14 cellular contexts compared by ENCODE assay signal in genomic region chr14:63705561-63706070, GRCh38. TPM values are rescaled to one million over a fixed set of nuclear protein-coding genes. Genes with fewer than 3 reads are reported as not detected.
DNase-seq lines count a peak whose midpoint lies in the region; ATAC-seq, FAIRE-seq and TF ChIP-seq lines count a peak whose summit lies in the region.
"Had no signal": no experiment of that assay in that cellular context is flagged by ENCODE, and none has a peak within 500 bp of the region (broad histone marks: within the 10 kb centered on the region; RNA-seq: fewer than 3 reads in every experiment).

No MANE protein-coding gene starts in this region.

- no peaks in the 10 kb centered on the region; the same call in 1 of the 2 replicates for H3F3A ChIP-seq in PC-9 (ENCODE audit: insufficient read depth, low read depth)

- no peak for TF ChIP-seq CTCF in HepG2 (CRISPR knock-in tag; IDR thresholded peaks at IDR 0.05)
- no peak for TF ChIP-seq CTCF in PC-9 (conservative IDR thresholded peaks at IDR 0.05)

- no peak for TF ChIP-seq POLR2A in HepG2 (IDR thresholded peaks at IDR 0.05; ENCODE audit: insufficient read depth in 1 of 2, low read depth in 2 of 2, low read length in 2 of 2)

- H3K27ac ChIP-seq in HepG2 (ENCODE audit: extremely low read length, insufficient read depth, low read length) (no peak overlapping the region), PC-9 (no peak overlapping the region)
- H3K27ac ChIP-seq: BLaER1 treated with 17β-estradiol and CSF1 and Interleukin-3, amounts not matched to agents 10 nM and 100 nM had no signal

- no peak overlapping the region for H3K4me3 ChIP-seq in HepG2 (replicated peaks in 1 of 3; ENCODE audit: insufficient read depth in 1 of 3, low read depth in 2 of 3, low read length in 3 of 3)
- H3K4me3 ChIP-seq in PC-9 = no peak overlapping the region
- H3K4me3 ChIP-seq: BLaER1 treated with 17β-estradiol and CSF1 and Interleukin-3, amounts not matched to agents 10 nM and 100 nM had no signal

- H3K79me2 ChIP-seq in HepG2 (ENCODE audit: insufficient read depth, low read length) = no peaks in the 10 kb centered on the region
- peaks cover 36% of the 10 kb centered on the region for H3K79me2 ChIP-seq in PC-9 (ENCODE audit: low read depth)

- peak; percentile 15 for FAIRE-seq in HepG2 (lab: Jason Lieb, UNC)
- FAIRE-seq: bronchial epithelial cell had no signal

- 92% methylated on average over 4 of the region's 4 CpGs for WGBS in HepG2 (ENCODE audit: low lambda C conversion rate)

- H3K9ac ChIP-seq in HepG2 (ENCODE audit: insufficient read depth, low read depth, low read length) = no peak overlapping the region
- H3K9ac ChIP-seq: BLaER1 treated with 17β-estradiol and CSF1 and Interleukin-3, amounts not matched to agents 10 nM and 100 nM had no signal

- in situ Hi-C loops in HepG2 (cut with HindIII; ENCODE audit: extremely low pct_ligation_motif_present, low pct_unique_long_range_greater_than_20kb) (no loop called here), G401 (cut with HindIII; ENCODE audit: low sequenced_read_pairs) (no loop called here)

- no TSS peak for BruUV-seq in HepG2 (replicated peaks; lab: Mats Ljungman, UMichigan)
- no TSS peak for BruUV-seq in PC-9 (replicated peaks; lab: Mats Ljungman, UMichigan)

- TF ChIP-seq RAD21 in HepG2 (CRISPR knock-in tag; IDR thresholded peaks at IDR 0.05) = no peak

- H2AFZ ChIP-seq in HepG2 (ENCODE audit: low read length) = no peak overlapping the region
- no peak overlapping the region for H2AFZ ChIP-seq in PC-9

- CTCF ChIA-PET in HepG2 (lab: Yijun Ruan, JAX; ENCODE audit: low intra/inter-chr PET ratio, low total read pairs) (no interaction called here), PC-9 (lab: Charles Lee) (no interaction called here)

- POLR2A ChIA-PET in HepG2 (lab: Yijun Ruan, JAX) (no interaction called here), PC-9 (lab: Charles Lee; ENCODE audit: unreplicated experiment) (interaction anchor here (0.6 kb wide), 1 partner anchor 20 kb away, joined by 7 read pairs; no protein-coding TSS in a partner anchor)

- H3K36me3 ChIP-seq in HepG2 (replicated peaks in 1 of 2; ENCODE audit: control insufficient read depth in 1 of 2, insufficient read depth in 2 of 2, low read length in 2 of 2) = no peaks in the 10 kb centered on the region
- no peaks in the 10 kb centered on the region for H3K36me3 ChIP-seq in PC-9 (ENCODE audit: low read depth)

- H3K9me3 ChIP-seq in HepG2 (ENCODE audit: low read length) = no peaks in the 10 kb centered on the region
- no peaks in the 10 kb centered on the region for H3K9me3 ChIP-seq in PC-9 (ENCODE audit: insufficient read depth, low read depth)

- no peaks in the 10 kb centered on the region for H4K20me1 ChIP-seq in HepG2 (ENCODE audit: insufficient read depth, low read length)
- no peaks in the 10 kb centered on the region for H4K20me1 ChIP-seq in PC-9 (ENCODE audit: insufficient read depth)

- ATAC-seq in GM18858 (IDR thresholded peaks at IDR 0.05; ENCODE audit: unreplicated experiment) (peak; percentile 67), GM21717 (IDR thresholded peaks at IDR 0.05; ENCODE audit: unreplicated experiment) (peak; percentile 87), HG03139 (IDR thresholded peaks at IDR 0.05; ENCODE audit: unreplicated experiment) (peak; percentile 35), HepG2 (no peak)
- ATAC-seq: naive thymus-derived CD4-positive, alpha-beta T cell had no signal

- H3K4me2 ChIP-seq in HepG2 (ENCODE audit: low read depth, low read length) (no peak overlapping the region), PC-9 (no peak overlapping the region)

- H3K9me2 ChIP-seq in PC-9 (ENCODE audit: insufficient read depth) = no peaks in the 10 kb centered on the region

- TF ChIP-seq EP300 in HepG2 (IDR thresholded peaks at IDR 0.05; ENCODE audit: low read depth in 2 of 2, low read length in 2 of 2) (no peak), HepG2 (CRISPR knock-in tag; IDR thresholded peaks at IDR 0.05; ENCODE audit: borderline replicate concordance) (no peak)

- intact Hi-C loops in HepG2 (cut with micrococcal nuclease; ENCODE audit: unreplicated experiment) = no loop called here
- intact Hi-C loops in PC-9 (cut with micrococcal nuclease; ENCODE audit: unreplicated experiment) = no loop called here

- no peaks in the 10 kb centered on the region for H3K4me1 ChIP-seq in HepG2 (ENCODE audit: insufficient read depth, low read length)
- no peaks in the 10 kb centered on the region for H3K4me1 ChIP-seq in PC-9 (replicated peaks; ENCODE audit: insufficient read depth)

- no peak for DNase-seq in HepG2 (ENCODE audit: low spot score)
- no peak for DNase-seq in G401 (ENCODE audit: low spot score)
- DNase-seq in amniotic stem cell (lab: John Stamatoyannopoulos, UW) = no peak
- no peak for DNase-seq in GM19240 (ENCODE audit: insufficient read length, low spot score)
- DNase-seq in PC-9 = no peak
- DNase-seq: activated CD4-positive, alpha-beta memory T cell treated with anti-CD3 and anti-CD28 coated beads, Interleukin-2, amount 10 ng/mL, durations not matched to agents 7 days and 5 days; activated gamma-delta T cell treated with Interleukin-2 at 50 U/mL for 16 hours; naive thymus-derived CD4-positive, alpha-beta T cell; NCI-H1092 treated with DMSO at 0.1 percent for 48 hours had no signal

- H3K27me3 ChIP-seq in HepG2 (ENCODE audit: control insufficient read depth in 1 of 2, insufficient read depth in 2 of 2, low read length in 2 of 2) = no peaks in the 10 kb centered on the region
- H3K27me3 ChIP-seq in PC-9 (ENCODE audit: insufficient read depth, low read depth) = no peaks in the 10 kb centered on the region
- H3K27me3 ChIP-seq: BLaER1 treated with 17β-estradiol and CSF1 and Interleukin-3, amounts not matched to agents 10 nM and 100 nM had no signal

TF ChIP-seq in HepG2, 621 proteins besides CTCF, POLR2A, EP300 and RAD21 (continues in another document):
- no peak for TF ChIP-seq NR2F1 (CRISPR knock-in tag; IDR thresholded peaks at IDR 0.05)
- no peak for TF ChIP-seq KLF15 (CRISPR knock-in tag; IDR thresholded peaks at IDR 0.05; ENCODE audit: borderline replicate concordance)
- TF ChIP-seq ZNF703 (CRISPR knock-in tag; IDR thresholded peaks at IDR 0.05; ENCODE audit: borderline replicate concordance) = no peak
- no peak for TF ChIP-seq KLF16 (CRISPR knock-in tag; IDR thresholded peaks at IDR 0.05)
- TF ChIP-seq ZFAT (CRISPR knock-in tag; conservative IDR thresholded peaks at IDR 0.05) = no peak
- TF ChIP-seq, protein P1, sequence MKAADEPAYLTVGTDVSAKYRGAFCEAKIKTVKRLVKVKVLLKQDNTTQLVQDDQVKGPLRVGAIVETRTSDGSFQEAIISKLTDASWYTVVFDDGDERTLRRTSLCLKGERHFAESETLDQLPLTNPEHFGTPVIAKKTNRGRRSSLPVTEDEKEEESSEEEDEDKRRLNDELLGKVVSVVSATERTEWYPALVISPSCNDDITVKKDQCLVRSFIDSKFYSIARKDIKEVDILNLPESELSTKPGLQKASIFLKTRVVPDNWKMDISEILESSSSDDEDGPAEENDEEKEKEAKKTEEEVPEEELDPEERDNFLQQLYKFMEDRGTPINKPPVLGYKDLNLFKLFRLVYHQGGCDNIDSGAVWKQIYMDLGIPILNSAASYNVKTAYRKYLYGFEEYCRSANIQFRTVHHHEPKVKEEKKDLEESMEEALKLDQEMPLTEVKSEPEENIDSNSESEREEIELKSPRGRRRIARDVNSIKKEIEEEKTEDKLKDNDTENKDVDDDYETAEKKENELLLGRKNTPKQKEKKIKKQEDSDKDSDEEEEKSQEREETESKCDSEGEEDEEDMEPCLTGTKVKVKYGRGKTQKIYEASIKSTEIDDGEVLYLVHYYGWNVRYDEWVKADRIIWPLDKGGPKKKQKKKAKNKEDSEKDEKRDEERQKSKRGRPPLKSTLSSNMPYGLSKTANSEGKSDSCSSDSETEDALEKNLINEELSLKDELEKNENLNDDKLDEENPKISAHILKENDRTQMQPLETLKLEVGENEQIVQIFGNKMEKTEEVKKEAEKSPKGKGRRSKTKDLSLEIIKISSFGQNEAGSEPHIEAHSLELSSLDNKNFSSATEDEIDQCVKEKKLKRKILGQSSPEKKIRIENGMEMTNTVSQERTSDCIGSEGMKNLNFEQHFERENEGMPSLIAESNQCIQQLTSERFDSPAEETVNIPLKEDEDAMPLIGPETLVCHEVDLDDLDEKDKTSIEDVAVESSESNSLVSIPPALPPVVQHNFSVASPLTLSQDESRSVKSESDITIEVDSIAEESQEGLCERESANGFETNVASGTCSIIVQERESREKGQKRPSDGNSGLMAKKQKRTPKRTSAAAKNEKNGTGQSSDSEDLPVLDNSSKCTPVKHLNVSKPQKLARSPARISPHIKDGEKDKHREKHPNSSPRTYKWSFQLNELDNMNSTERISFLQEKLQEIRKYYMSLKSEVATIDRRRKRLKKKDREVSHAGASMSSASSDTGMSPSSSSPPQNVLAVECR (CRISPR knock-in tag; IDR thresholded peaks at IDR 0.05; ENCODE audit: borderline replicate concordance) = no peak
- no peak for TF ChIP-seq HDAC6 (IDR thresholded peaks at IDR 0.05; ENCODE audit: low read depth, low read length)
- TF ChIP-seq ZNF563 (CRISPR knock-in tag; IDR thresholded peaks at IDR 0.05) = no peak
- TF ChIP-seq ZNF17 (CRISPR knock-in tag; IDR thresholded peaks at IDR 0.05) = no peak

RNA-seq across cellular contexts. Expression of gene SGPP1, which starts 22.2 kb away (rescaled TPM):
- total RNA-seq in HepG2 (2016; rRNA removed; fragmentation: Illumina TruSeq; extraction: Trizol) (4.8 and 6.4 TPM in 2 replicates), PC-9 (2021) (20.6 and 26.7 TPM in 2 replicates)
- 0.61 and 0.79 TPM in 2 replicates for total RNA-seq in HepG2 (2016; cell fraction: cytosol; rRNA removed; fragmentation: Illumina TruSeq; extraction: Trizol; ENCODE audit: low read depth)
- total RNA-seq in HepG2 (2016; cell fraction: insoluble cytoplasmic fraction; rRNA removed; fragmentation: Illumina TruSeq; extraction: Trizol) = 3.9 and 7.0 TPM in 2 replicates
- total RNA-seq in HepG2 (2016; cell fraction: membrane; rRNA removed; fragmentation: Illumina TruSeq; extraction: Trizol) = 1.8 and 2.5 TPM in 2 replicates
- 8.8 and 9.5 TPM in 2 replicates for total RNA-seq in HepG2 (2016; cell fraction: nucleus; rRNA removed; fragmentation: Illumina TruSeq; extraction: Trizol)
- polyA plus RNA-seq in HepG2 (2011; rRNA removed) = 6.6 and 6.8 TPM in 2 replicates
- polyA plus RNA-seq in HepG2 (2011; cell fraction: cytosol; rRNA removed) = 3.8 and 5.9 TPM in 2 replicates
- 2.6 and 3.1 TPM in 2 replicates for polyA plus RNA-seq in HepG2 (2011; cell fraction: nucleus; rRNA removed)
- 8.6 and 12.1 TPM in 2 replicates for polyA plus RNA-seq in HepG2 (2012)
- polyA plus RNA-seq in HepG2 (2016; cell fraction: cytosol; fragmentation: Illumina TruSeq; extraction: Trizol; ENCODE audit: low read depth) = 0.44 and 0.58 TPM in 2 replicates
- 5.9 and 6.6 TPM in 2 replicates for polyA plus RNA-seq in HepG2 (2016; cell fraction: insoluble cytoplasmic fraction; fragmentation: Illumina TruSeq; extraction: Trizol; ENCODE audit: low read depth)
- 1.8 and 2.2 TPM in 2 replicates for polyA plus RNA-seq in HepG2 (2016; cell fraction: membrane; fragmentation: Illumina TruSeq; extraction: Trizol; ENCODE audit: low read depth)
- 13.3 and 14.2 TPM in 2 replicates for polyA plus RNA-seq in HepG2 (2016; cell fraction: nucleus; fragmentation: Illumina TruSeq; extraction: Trizol; ENCODE audit: insufficient read depth, low read depth)
- 7.8 and 12.9 TPM in 2 replicates for polyA minus RNA-seq in HepG2 (2011; rRNA and poly(A)+ RNA removed; ENCODE audit: low replicate concordance)
- 5.9 and 6.9 TPM in 2 replicates for polyA minus RNA-seq in HepG2 (2011; cell fraction: cytosol; rRNA and poly(A)+ RNA removed)
- 8.0 and 8.9 TPM in 2 replicates for polyA minus RNA-seq in HepG2 (2011; cell fraction: nucleus; rRNA and poly(A)+ RNA removed)
- 24.4 and 29.6 TPM in 2 replicates for total RNA-seq in G401 (2014; rRNA removed; shearing (Covaris generic))
